Comparison of ENCODE assay signal across 1 cellular context in the genomic region with DNA sequence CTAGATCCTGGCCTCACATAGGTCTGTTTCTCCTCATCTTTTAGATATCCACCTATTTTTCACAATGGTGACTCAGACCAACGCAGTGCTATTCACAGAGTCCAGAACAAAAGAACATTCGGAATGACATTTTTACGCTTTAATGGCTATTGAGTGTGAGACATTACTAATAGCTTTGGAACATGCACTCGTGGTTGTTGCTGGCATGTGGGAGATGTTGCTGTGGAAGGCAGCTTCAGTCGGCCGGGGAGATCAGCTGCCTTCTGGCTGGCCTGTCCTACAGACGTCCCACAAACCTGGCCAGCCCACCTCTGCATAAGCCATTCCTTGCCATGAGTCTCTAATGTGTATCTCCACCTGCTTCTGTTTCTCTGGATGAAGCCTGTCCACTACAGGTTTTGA.
TF ChIP-seq lines count a peak whose summit lies in the region.

No MANE protein-coding gene starts in this region.

TF ChIP-seq in GM23338, 12 proteins besides CTCF, POLR2A, EP300 and RAD21:
- TF ChIP-seq REST (IDR thresholded peaks at IDR 0.05; ENCODE audit: unreplicated experiment), result no peak
- TF ChIP-seq, protein P1, sequence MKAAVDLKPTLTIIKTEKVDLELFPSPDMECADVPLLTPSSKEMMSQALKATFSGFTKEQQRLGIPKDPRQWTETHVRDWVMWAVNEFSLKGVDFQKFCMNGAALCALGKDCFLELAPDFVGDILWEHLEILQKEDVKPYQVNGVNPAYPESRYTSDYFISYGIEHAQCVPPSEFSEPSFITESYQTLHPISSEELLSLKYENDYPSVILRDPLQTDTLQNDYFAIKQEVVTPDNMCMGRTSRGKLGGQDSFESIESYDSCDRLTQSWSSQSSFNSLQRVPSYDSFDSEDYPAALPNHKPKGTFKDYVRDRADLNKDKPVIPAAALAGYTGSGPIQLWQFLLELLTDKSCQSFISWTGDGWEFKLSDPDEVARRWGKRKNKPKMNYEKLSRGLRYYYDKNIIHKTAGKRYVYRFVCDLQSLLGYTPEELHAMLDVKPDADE (IDR thresholded peaks at IDR 0.05), result no peak
